ENCODE assay signal across 12 cellular contexts in genomic region chr9:110977259-110977709, GRCh38.
DNase-seq lines count a peak whose midpoint lies in the region; FAIRE-seq and TF ChIP-seq lines count a peak whose summit lies in the region.
"Had no signal": no experiment of that assay in that cellular context is flagged by ENCODE, and none has a peak within 500 bp of the region (broad histone marks: within the 10 kb centered on the region; RNA-seq: fewer than 3 reads in every experiment).

No MANE protein-coding gene starts in this region.

- peaks cover 63% of the 10 kb centered on the region for H3K79me2 ChIP-seq in mammary epithelial cell (ENCODE audit: insufficient read depth, low read length)

- H3K4me2 ChIP-seq in mammary epithelial cell (ENCODE audit: insufficient read depth, low read depth, low read length) (peak overlapping the region; percentile 62), mesenchymal stem cell (ENCODE audit: low read length, poor library complexity, severe bottlenecking) (no peak overlapping the region)
- H3K4me2 ChIP-seq: neural progenitor cell had no signal

- H3K9me3 ChIP-seq in BE2C: no peaks in the 10 kb centered on the region
- no peaks in the 10 kb centered on the region for H3K9me3 ChIP-seq in mammary epithelial cell (replicated peaks; ENCODE audit: insufficient read depth, low read length)
- no peaks in the 10 kb centered on the region for H3K9me3 ChIP-seq in mesenchymal stem cell (ENCODE audit: control insufficient read depth, low read length)

- no peaks in the 10 kb centered on the region for H3K27me3 ChIP-seq in BE2C
- H3K27me3 ChIP-seq in mammary epithelial cell (ENCODE audit: insufficient read depth, low read length): no peaks in the 10 kb centered on the region
- H3K27me3 ChIP-seq in mesenchymal stem cell (ENCODE audit: control insufficient read depth in 1 of 2, insufficient read depth in 1 of 2, low read length in 2 of 2): no peaks in the 10 kb centered on the region
- H3K27me3 ChIP-seq: neural progenitor cell had no signal

- dilution Hi-C loops in mammary epithelial cell (cut with HindIII; ENCODE audit: low sequenced_read_pairs): no loop called here

- peak overlapping the region; percentile 52 for H3K27ac ChIP-seq in mammary epithelial cell (ENCODE audit: insufficient read depth, low read depth, low read length)
- no peak overlapping the region for H3K27ac ChIP-seq in mesenchymal stem cell (ENCODE audit: low read length, poor library complexity, severe bottlenecking)
- H3K27ac ChIP-seq: C4-2B, neural progenitor cell had no signal

- H3K36me3 ChIP-seq in BE2C (no peaks in the 10 kb centered on the region), mammary epithelial cell (ENCODE audit: insufficient read depth, low read length) (no peaks in the 10 kb centered on the region), mesenchymal stem cell (ENCODE audit: control insufficient read depth in 1 of 2, insufficient read depth in 2 of 2, low read depth in 1 of 2, low read length in 2 of 2) (peaks cover 0 to 12% of the 10 kb centered on the region in 2 experiments)
- H3K36me3 ChIP-seq: neural progenitor cell had no signal

- 0% methylated on average over 3 of the region's 3 CpGs for WGBS in mammary epithelial cell (ENCODE audit: low coverage, missing lambda C conversion rate)
- 58% methylated on average over 3 of the region's 3 CpGs for WGBS in mesenchymal stem cell

- H3K4ac ChIP-seq in mesenchymal stem cell (ENCODE audit: low read depth in 1 of 2, low read length in 2 of 2): no peak overlapping the region

- H2AFZ ChIP-seq in mammary epithelial cell (ENCODE audit: low read depth, low read length): no peak overlapping the region
- no peak overlapping the region for H2AFZ ChIP-seq in mesenchymal stem cell (ENCODE audit: low read depth, low read length)
- H2AFZ ChIP-seq: neural progenitor cell had no signal

- H3K4me1 ChIP-seq in BE2C (peaks cover 8% of the 10 kb centered on the region), mammary epithelial cell (ENCODE audit: insufficient read depth, low read length) (peaks cover 23% of the 10 kb centered on the region), mesenchymal stem cell (ENCODE audit: control insufficient read depth, insufficient read depth, low read depth, low read length) (peaks cover 3% of the 10 kb centered on the region)
- H3K4me1 ChIP-seq: neural progenitor cell had no signal

- no peak overlapping the region for H2AK5ac ChIP-seq in mesenchymal stem cell (ENCODE audit: low read length, severe bottlenecking)

- H3K23ac ChIP-seq in mesenchymal stem cell (ENCODE audit: low read length in 2 of 2): no peak overlapping the region

- H4K20me1 ChIP-seq in mammary epithelial cell (ENCODE audit: insufficient read depth, low read length): no peaks in the 10 kb centered on the region

- H3K18ac ChIP-seq in mesenchymal stem cell (ENCODE audit: low read depth in 1 of 2, low read length in 2 of 2): peak overlapping the region in 1 of 2 experiments; percentile 75

- H2BK120ac ChIP-seq in mesenchymal stem cell (ENCODE audit: low read depth, low read length): no peak overlapping the region

- H3K4me3 ChIP-seq in BE2C (ENCODE audit: low read depth, low read length): no peak overlapping the region
- no peak overlapping the region for H3K4me3 ChIP-seq in mammary epithelial cell (replicated peaks in 1 of 3; ENCODE audit: insufficient read depth in 1 of 3, low read depth in 2 of 3, low read length in 3 of 3)
- H3K4me3 ChIP-seq in mesenchymal stem cell (ENCODE audit: insufficient read depth in 1 of 2, low read depth in 1 of 2, low read length in 2 of 2): peak overlapping the region in 1 of 2 experiments; percentile 25
- H3K4me3 ChIP-seq: neural progenitor cell had no signal

- no peak overlapping the region for H2BK12ac ChIP-seq in mesenchymal stem cell (ENCODE audit: low read length in 2 of 2)

- no peak overlapping the region for H3K14ac ChIP-seq in mesenchymal stem cell (ENCODE audit: low read length in 2 of 2)

- CTCF ChIA-PET in mammary epithelial cell (lab: Charles Lee; ENCODE audit: low non-redundant PET): no interaction called here

- no peak overlapping the region for H4K91ac ChIP-seq in mesenchymal stem cell (ENCODE audit: low read length)

- H4K8ac ChIP-seq in mesenchymal stem cell (ENCODE audit: low read length): peak overlapping the region; percentile 60

- in situ Hi-C loops in mammary epithelial cell (cut with MboI; ENCODE audit: low sequenced_read_pairs in 2 of 2): no loop called here

- TF ChIP-seq CTCF in BE2C (IDR thresholded peaks at IDR 0.05; ENCODE audit: low read depth, low read length) (no peak), mammary epithelial cell (conservative IDR thresholded peaks at IDR 0.05 in 1 of 2, IDR thresholded peaks at IDR 0.05 in 1 of 2; ENCODE audit: extremely low read depth in 1 of 2, insufficient read depth in 1 of 2, low read depth in 1 of 2, low read length in 2 of 2) (no peak)

- no TSS peak for BruUV-seq in mammary epithelial cell (replicated peaks; lab: Mats Ljungman, UMichigan)

- DNase-seq in BE2C (peak; percentile 32), NCI-H226 (peak; percentile 69), mammary epithelial cell (peak; percentile 90), mesenchymal stem cell (peak; percentile 44), HTR-8/SVneo (ENCODE audit: insufficient read length, low spot score) (no peak), kidney glomerular epithelial cell (lab: John Stamatoyannopoulos, UW) (no peak), globus pallidus (ENCODE audit: low spot score) (no peak), mesenteric fat pad (ENCODE audit: low spot score) (no peak)
- DNase-seq: activated T-cell treated with anti-CD3 and anti-CD28 coated beads, Interleukin-2, amount 50 U/mL, for 4 hours; stimulated activated CD4-positive, alpha-beta T cell treated with anti-CD3 and anti-CD28 coated beads, Interleukin-4, amount 100 ng/mL, for 1 hour had no signal

- peaks cover 11% of the 10 kb centered on the region for H3K79me1 ChIP-seq in mesenchymal stem cell (replicated peaks; ENCODE audit: low read length, poor library complexity, severe bottlenecking)

- intact Hi-C loops in mammary epithelial cell (cut with micrococcal nuclease): loop anchor here (2.0 kb wide), 1 partner anchor 60 kb away; no protein-coding TSS in a partner anchor

- H2BK15ac ChIP-seq in mesenchymal stem cell (ENCODE audit: low read depth, poor library complexity, severe bottlenecking): no peak overlapping the region

- H2BK5ac ChIP-seq in mesenchymal stem cell (ENCODE audit: low read depth, low read length, poor library complexity, severe bottlenecking): no peak overlapping the region

- no peak overlapping the region for H3K9ac ChIP-seq in mammary epithelial cell (ENCODE audit: insufficient read depth, low read length)
- H3K9ac ChIP-seq in mesenchymal stem cell (ENCODE audit: low read length): no peak overlapping the region
- H3K9ac ChIP-seq: neural progenitor cell had no signal

- FAIRE-seq in HTR-8/SVneo (lab: Jason Lieb, UNC): no peak

Comparison
In these comparisons a context has a peak if more than half of its experiments do, and no peak if none do; other contexts are left out.
1. DNase-seq: peak in BE2C (single experiment), NCI-H226 (single experiment), mammary epithelial cell (single experiment) and mesenchymal stem cell (single experiment); none in HTR-8/SVneo (single experiment), kidney glomerular epithelial cell (single experiment), globus pallidus (single experiment) and mesenteric fat pad (single experiment).